Comparison of ENCODE assay signal across 1 cellular context in the genomic region with DNA sequence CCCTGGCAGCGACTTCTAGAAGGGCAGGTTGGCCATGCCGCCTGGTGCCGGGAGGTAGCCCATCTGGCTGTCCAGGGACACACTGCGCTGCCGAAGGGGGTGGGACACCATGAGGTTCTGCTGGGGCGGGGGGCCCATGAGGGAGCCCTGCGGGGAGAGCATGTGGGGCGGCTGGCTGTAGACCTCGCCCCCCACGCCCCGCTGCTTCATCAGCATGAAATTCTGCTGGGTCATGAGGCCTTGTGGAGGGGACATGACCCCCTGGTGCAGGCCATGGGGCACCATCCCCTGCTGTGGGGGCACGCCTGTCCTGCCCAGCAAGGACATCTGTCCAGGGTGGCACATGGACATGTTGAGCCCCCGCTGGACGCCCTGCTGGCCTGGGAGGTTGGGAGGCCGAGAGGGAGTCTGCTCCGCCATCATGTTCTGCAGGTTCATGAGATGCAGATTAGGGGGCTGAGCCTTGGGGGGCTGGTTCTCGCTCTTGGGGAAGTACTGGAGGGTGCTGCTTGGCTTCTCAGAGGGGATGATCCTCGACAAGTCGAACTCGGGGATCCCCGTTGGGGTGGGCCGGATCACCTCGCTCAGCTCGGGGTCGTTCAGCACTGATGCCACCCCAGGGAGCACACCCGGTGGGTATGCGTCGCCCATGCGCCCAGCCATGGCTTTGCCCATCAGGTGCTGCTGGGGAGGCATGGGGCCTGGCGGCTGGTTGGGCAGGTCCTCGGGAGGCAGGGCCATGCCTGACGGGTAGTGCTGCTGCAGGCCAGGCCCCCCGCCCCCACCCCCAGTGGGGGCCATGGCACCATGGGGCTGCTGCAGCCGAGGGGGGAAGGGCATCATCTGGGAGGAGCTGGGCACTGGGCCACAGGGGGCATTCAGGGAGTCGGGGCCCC.
TF ChIP-seq lines count a peak whose summit lies in the region.

No MANE protein-coding gene starts in this region.

TF ChIP-seq in K562, 482 proteins besides CTCF, POLR2A, EP300 and RAD21:
- TF ChIP-seq HNRNPL (IDR thresholded peaks at IDR 0.05; ENCODE audit: low read depth, low read length) (0 out of 2 replicates have a peak, but pooled peaks have one; percentile 35), COPS2 (conservative IDR thresholded peaks at IDR 0.05) (no peak), POLR2G (IDR thresholded peaks at IDR 0.05; ENCODE audit: low read depth, low read length) (peak; percentile 44; the same call in 1 of the 2 replicates)
